Comparison of ENCODE assay signal across 8 cellular contexts in the genomic region with DNA sequence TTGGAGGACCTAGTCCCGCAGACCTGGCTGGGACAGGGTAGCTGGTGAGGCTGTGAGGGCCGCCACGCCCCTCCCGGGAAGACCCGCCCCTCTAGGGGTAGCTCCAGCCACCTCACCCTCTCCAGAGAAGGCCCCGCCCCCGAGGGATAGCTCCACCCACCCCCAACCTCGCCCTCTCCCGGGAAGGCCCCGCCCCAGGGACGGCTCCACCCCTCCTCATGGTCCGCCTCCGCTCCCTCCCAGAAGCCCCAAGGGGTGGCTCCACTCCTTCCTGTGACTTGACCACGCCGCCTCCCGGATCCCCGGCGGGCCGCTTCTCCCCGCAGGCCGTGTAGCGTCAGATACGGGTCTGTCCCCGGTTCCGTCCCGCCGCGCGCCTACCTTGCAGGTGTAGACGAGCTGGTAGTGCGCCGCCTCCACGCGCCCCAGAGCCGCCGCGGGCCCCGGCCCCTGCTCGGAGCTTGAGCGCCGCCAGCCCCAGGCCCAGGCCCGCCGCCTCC. TPM values are rescaled to one million over a fixed set of nuclear protein-coding genes. Genes with fewer than 3 reads are reported as not detected.
DNase-seq lines count a peak whose midpoint lies in the region; ATAC-seq and TF ChIP-seq lines count a peak whose summit lies in the region.

No MANE protein-coding gene starts in this region.

- H3K9me3 ChIP-seq in heart left ventricle (no peaks in the 10 kb centered on the region), upper lobe of right lung (no peaks in the 10 kb centered on the region)

- H3K4me1 ChIP-seq in heart left ventricle (peaks cover 3 to 35% (median 22%) of the 10 kb centered on the region in 12 donors), upper lobe of right lung (peaks cover 12% of the 10 kb centered on the region)

- H3K4me3 ChIP-seq in GM12875 (ENCODE audit: low read depth, low read length) (peak overlapping the region; percentile 86), heart left ventricle (peak overlapping the region; percentile 60 to 98 (median 84)), upper lobe of right lung (peak overlapping the region; percentile 71)

- intact Hi-C loops in heart left ventricle (cut with DNase I) (loop anchor here in 5 of 10 donors (1.0 to 2.0 kb wide), 4 partner anchors 18 to 21 kb away; no protein-coding TSS in a partner anchor), upper lobe of right lung (cut with DNase I) (no loop called here)

- DNase-seq in NCI-H1105 (lab: John Stamatoyannopoulos, UW): peak; percentile 83
- peak; percentile 91 for DNase-seq in SW480 (ENCODE audit: low spot score)
- peak; percentile 97 to 99 (median 97) for DNase-seq in heart left ventricle
- DNase-seq in progenitor cell of endocrine pancreas (ENCODE audit: low spot score, unreplicated experiment): peak; percentile 90
- DNase-seq in upper lobe of right lung: peak; percentile 99

- H3K4me1 Mint-ChIP-seq in progenitor cell of endocrine pancreas (ENCODE audit: low read depth): no peaks in the 10 kb centered on the region

- peak overlapping the region; percentile 82 for H3K27ac ChIP-seq in adipose tissue (ENCODE audit: low read depth, low read length)
- H3K27ac ChIP-seq in heart left ventricle: peak overlapping the region; percentile 88 to 98 (median 96)
- H3K27ac ChIP-seq in upper lobe of right lung: peak overlapping the region; percentile 91

- no peaks in the 10 kb centered on the region for H3K36me3 Mint-ChIP-seq in progenitor cell of endocrine pancreas (ENCODE audit: insufficient read depth)

- no peak for TF ChIP-seq CTCF in GM12875 (IDR thresholded peaks at IDR 0.05; ENCODE audit: borderline replicate concordance, insufficient read depth, low read depth, low read length)
- no peak for TF ChIP-seq CTCF in heart left ventricle (IDR thresholded peaks at IDR 0.05)
- no peak for TF ChIP-seq CTCF in progenitor cell of endocrine pancreas (IDR thresholded peaks at IDR 0.05; ENCODE audit: unreplicated experiment)
- TF ChIP-seq CTCF in upper lobe of right lung (IDR thresholded peaks at IDR 0.05): no peak

- H3K9me3 Mint-ChIP-seq in progenitor cell of endocrine pancreas (ENCODE audit: low read depth): no peaks in the 10 kb centered on the region

- peaks cover 0 to 2% (median 0%) of the 10 kb centered on the region in 9 donors for H3K36me3 ChIP-seq in heart left ventricle
- H3K36me3 ChIP-seq in upper lobe of right lung: no peaks in the 10 kb centered on the region

- H3K27me3 ChIP-seq in heart left ventricle (no peaks in the 10 kb centered on the region), upper lobe of right lung (no peaks in the 10 kb centered on the region)

- 1 to 2% (median 1%) methylated on average over 35 to 43 of the region's 43 CpGs for WGBS in adipose tissue, 3 donors
- 1 to 5% (median 1%) methylated on average over 25 to 43 of the region's 43 CpGs; no CpG with 5 or more reads in 1 of the 4 donors for WGBS in heart left ventricle, 4 donors

- no peaks in the 10 kb centered on the region for H3K27me3 Mint-ChIP-seq in progenitor cell of endocrine pancreas

- peak in 1 of 2 donors; percentile 80 for TF ChIP-seq POLR2A in heart left ventricle (IDR thresholded peaks at IDR 0.05)

- peak overlapping the region; percentile 92 for H3K27ac Mint-ChIP-seq in progenitor cell of endocrine pancreas

- H3K4me3 Mint-ChIP-seq in progenitor cell of endocrine pancreas (ENCODE audit: low read depth): peak overlapping the region; percentile 82

- ATAC-seq in HG02642 (IDR thresholded peaks at IDR 0.05; ENCODE audit: poor library complexity, unreplicated experiment) (peak; percentile 78), heart left ventricle (peak; percentile 88 to 96 (median 92)), upper lobe of right lung (peak; percentile 94)

RNA-seq across cellular contexts. Expression of a gene that starts 0.4 kb away (rescaled TPM):
- polyA plus RNA-seq in adipose tissue: 10 to 100 TPM; 10.8 to 19.0 (median 15.6) TPM
- 10 to 100 TPM; 21.3 to 67.8 (median 33.6) TPM for total RNA-seq in heart left ventricle
- 10 to 100 TPM; 22.6 to 36.8 TPM for polyA plus RNA-seq in heart left ventricle
- total RNA-seq in progenitor cell of endocrine pancreas: 16.2 and 18.4 TPM in 2 replicates
- total RNA-seq in upper lobe of right lung: 15.5 TPM

RNA-seq across cellular contexts. Expression of a gene that starts 10.3 kb away (rescaled TPM):
- polyA plus RNA-seq in adipose tissue: 1 to 10 TPM in 2 of 3 donors, under 1 TPM in 1; 0.66 to 2.6 (median 2.2) TPM
- 1 to 10 TPM in 2 of 9 donors, under 1 TPM in 7; 0.30 to 7.1 (median 0.77) TPM for total RNA-seq in heart left ventricle
- under 1 TPM; 0.69 to 1.00 TPM for polyA plus RNA-seq in heart left ventricle
- total RNA-seq in progenitor cell of endocrine pancreas: 1.6 and 2.0 TPM in 2 replicates
- 10.0 TPM for total RNA-seq in upper lobe of right lung

RNA-seq across cellular contexts. Expression of a gene that starts 35.8 kb away (rescaled TPM):
- 10 to 100 TPM in 2 of 3 donors, 1 to 10 TPM in 1; 5.8 to 14.9 (median 11.0) TPM for polyA plus RNA-seq in adipose tissue
- 10 to 100 TPM; 24.1 to 52.0 (median 31.7) TPM for total RNA-seq in heart left ventricle
- polyA plus RNA-seq in heart left ventricle: 10 to 100 TPM; 31.5 to 80.2 TPM
- total RNA-seq in progenitor cell of endocrine pancreas: 79.2 and 82.2 TPM in 2 replicates
- total RNA-seq in upper lobe of right lung: 27.3 TPM

RNA-seq across cellular contexts. Expression of a gene that starts 36.8 kb away (rescaled TPM):
- polyA plus RNA-seq in adipose tissue (1 to 10 TPM; 4.3 to 6.7 (median 4.9) TPM), heart left ventricle (1 to 10 TPM; 4.0 to 4.3 TPM)
- total RNA-seq in heart left ventricle (1 to 10 TPM; 3.1 to 7.8 (median 4.5) TPM), progenitor cell of endocrine pancreas (22.3 and 23.7 TPM in 2 replicates), upper lobe of right lung (7.2 TPM)

RNA-seq across cellular contexts. Expression of a gene that starts 47.3 kb away (rescaled TPM):
- 10 to 100 TPM; 22.3 to 28.2 (median 24.7) TPM for polyA plus RNA-seq in adipose tissue
- total RNA-seq in heart left ventricle: 10 to 100 TPM; 12.4 to 26.6 (median 18.4) TPM
- 10 to 100 TPM; 11.8 to 27.7 TPM for polyA plus RNA-seq in heart left ventricle
- 68.3 and 70.9 TPM in 2 replicates for total RNA-seq in progenitor cell of endocrine pancreas
- total RNA-seq in upper lobe of right lung: 36.4 TPM

Comparison
In these comparisons a context has a peak if more than half of its experiments do, and no peak if none do; other contexts are left out.
1. Peak in every context shown above with its lines: DNase-seq, ATAC-seq, H3K4me3 ChIP-seq and H3K27ac ChIP-seq.